Comparison of ENCODE assay signal across 1 cellular context in genomic region chr7:141731476-141732149, GRCh38.
TF ChIP-seq lines count a peak whose summit lies in the region.

No MANE protein-coding gene starts in this region.

TF ChIP-seq in HEK293, 187 proteins besides CTCF, POLR2A, EP300 and RAD21:
- TF ChIP-seq ZNF785 (tag by site-specific recombination; IDR thresholded peaks at IDR 0.05) (no peak), ZNF596 (tag by site-specific recombination; IDR thresholded peaks at IDR 0.05) (peak; percentile 97), ZNF23 (tag by site-specific recombination; IDR thresholded peaks at IDR 0.05; ENCODE audit: borderline replicate concordance) (no peak)
TF ChIP-seq in HEK293: peak in this region for 1.
